28 cellular contexts compared by ENCODE assay signal in the genomic region with DNA sequence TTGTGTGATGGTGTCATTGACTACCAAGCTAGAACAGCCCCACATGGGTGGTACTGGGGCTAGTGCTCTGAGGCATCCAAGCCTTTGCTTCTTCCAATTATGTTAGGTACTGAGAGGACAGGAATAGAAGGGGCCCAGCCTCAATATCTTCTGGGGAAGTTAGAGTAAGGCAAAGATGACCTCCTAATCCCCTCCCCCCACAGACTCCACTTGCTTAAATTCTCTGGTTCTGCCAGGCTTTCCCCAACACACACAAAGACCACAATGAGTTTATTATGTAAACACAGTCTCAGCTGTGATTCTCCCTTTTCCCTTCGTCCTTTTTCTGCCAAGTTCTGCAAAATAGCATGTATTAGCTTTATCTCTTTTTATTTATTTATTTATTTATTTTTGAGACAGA. TPM values are rescaled to one million over a fixed set of nuclear protein-coding genes. Genes with fewer than 3 reads are reported as not detected.
DNase-seq lines count a peak whose midpoint lies in the region; ATAC-seq, FAIRE-seq and TF ChIP-seq lines count a peak whose summit lies in the region.
"Had no signal": no experiment of that assay in that cellular context is flagged by ENCODE, and none has a peak within 500 bp of the region (broad histone marks: within the 10 kb centered on the region; RNA-seq: fewer than 3 reads in every experiment).

No MANE protein-coding gene starts in this region.

- no peak overlapping the region for H4K91ac ChIP-seq in IMR-90 (ENCODE audit: insufficient read depth, low read depth, low read length)

- no peak overlapping the region for H2BK15ac ChIP-seq in IMR-90 (ENCODE audit: low read depth, low read length)

- no peak overlapping the region for H2BK5ac ChIP-seq in IMR-90 (ENCODE audit: low read depth, low read length, poor library complexity, severe bottlenecking)

- H3K27me3 ChIP-seq in IMR-90 (ENCODE audit: control insufficient read depth, insufficient read depth, low read length) (peaks cover 29% of the 10 kb centered on the region), GM12878 (replicated peaks in 1 of 2; ENCODE audit: control insufficient read depth in 2 of 2, insufficient read depth in 2 of 2, low read length in 1 of 2) (no peaks in the 10 kb centered on the region), heart left ventricle (peaks cover 10 to 39% (median 27%) of the 10 kb centered on the region in 9 donors)
- peaks cover 13% of the 10 kb centered on the region for H3K27me3 ChIP-seq in CD8-positive, alpha-beta memory T cell (ENCODE audit: insufficient read depth, low read length, poor library complexity, severe bottlenecking)
- H3K27me3 ChIP-seq: BLaER1, body of pancreas had no signal

- in situ Hi-C loops in IMR-90 (cut with MboI; ENCODE audit: low sequenced_read_pairs) (no loop called here), GM12878 (cut with MboI) (no loop called here)

- intact Hi-C loops in IMR-90 (cut with micrococcal nuclease) (no loop called here), GM12878 (cut with micrococcal nuclease; ENCODE audit: unreplicated experiment) (no loop called here), heart left ventricle (cut with DNase I) (no loop called here)

- peaks cover 11% of the 10 kb centered on the region for H3K27me3 Mint-ChIP-seq in progenitor cell of endocrine pancreas
- H3K27me3 Mint-ChIP-seq in CD8-positive, alpha-beta memory T cell: peaks cover 31 to 68% of the 10 kb centered on the region in 2 donors

- H4K8ac ChIP-seq in IMR-90 (ENCODE audit: low read depth in 2 of 2, low read length in 2 of 2): no peak overlapping the region

- TF ChIP-seq CTCF in IMR-90 (conservative IDR thresholded peaks at IDR 0.05; ENCODE audit: low read depth, low read length) (no peak), GM12878 (IDR thresholded peaks at IDR 0.05 in 2 of 3, conservative IDR thresholded peaks at IDR 0.05 in 1 of 3; ENCODE audit: control insufficient read depth in 2 of 3, extremely low read depth in 1 of 3, insufficient read depth in 1 of 3, low read depth in 3 of 3, low read length in 3 of 3) (no peak), progenitor cell of endocrine pancreas (IDR thresholded peaks at IDR 0.05; ENCODE audit: unreplicated experiment) (no peak), heart left ventricle (IDR thresholded peaks at IDR 0.05) (no peak)

- no peak for TF ChIP-seq POLR2A in IMR-90 (IDR thresholded peaks at IDR 0.05; ENCODE audit: low read depth, low read length)
- no peak for TF ChIP-seq POLR2A in GM12878 (IDR thresholded peaks at IDR 0.05; ENCODE audit: low read depth, low read length)
- TF ChIP-seq POLR2A in heart left ventricle (IDR thresholded peaks at IDR 0.05): no peak

- peaks cover 33% of the 10 kb centered on the region for H3K4me1 Mint-ChIP-seq in progenitor cell of endocrine pancreas (ENCODE audit: low read depth)
- peaks cover 7 to 23% (median 16%) of the 10 kb centered on the region in 3 donors for H3K4me1 Mint-ChIP-seq in CD8-positive, alpha-beta memory T cell

- H2BK120ac ChIP-seq in IMR-90 (ENCODE audit: low read depth, low read length): no peak overlapping the region

- H3K18ac ChIP-seq in IMR-90 (ENCODE audit: low read depth, low read length): no peak overlapping the region

- no peak for FAIRE-seq in GM12878 (lab: Jason Lieb, UNC)

- CTCF ChIA-PET in IMR-90 (lab: Yijun Ruan, JAX): interaction anchor here (1.0 kb wide), 1 partner anchor 72 kb away, joined by 3 read pairs; no protein-coding TSS in a partner anchor
- CTCF ChIA-PET in GM12878 (lab: Yijun Ruan, JAX): interaction anchor here (3.5 kb wide), 1 partner anchor 72 kb away, joined by 13 read pairs; no protein-coding TSS in a partner anchor
- CTCF ChIA-PET in CD8-positive, alpha-beta memory T cell (lab: Charles Lee): no interaction called here

- H4K5ac ChIP-seq in IMR-90 (ENCODE audit: low read depth, low read length): no peak overlapping the region

- no peak overlapping the region for H3K14ac ChIP-seq in IMR-90 (replicated peaks; ENCODE audit: low read depth, low read length)

- H3K9ac ChIP-seq in IMR-90 (ENCODE audit: low read depth, low read length) (no peak overlapping the region), GM12878 (ENCODE audit: control insufficient read depth, insufficient read depth, low read length) (no peak overlapping the region)
- H3K9ac ChIP-seq: BLaER1, KMS-11 had no signal

- H3K9me3 Mint-ChIP-seq in progenitor cell of endocrine pancreas (ENCODE audit: low read depth): peaks cover 4% of the 10 kb centered on the region
- H3K9me3 Mint-ChIP-seq in CD8-positive, alpha-beta memory T cell: peaks cover 0 to 11% (median 0%) of the 10 kb centered on the region in 5 donors
- H3K9me3 Mint-ChIP-seq: activated CD4-positive, alpha-beta T cell treated with anti-CD3 and anti-CD28 coated beads, Interleukin-2, amount 10 ng/mL, durations not matched to agents 7 days and 5 days; activated T-cell treated with anti-CD3 and anti-CD28 coated beads, Interleukin-2, amount 50 U/mL, for 24 hours; HFFc6; natural killer cell had no signal

- BruUV-seq in IMR-90 (replicated peaks; lab: Mats Ljungman, UMichigan) (no TSS peak), GM12878 (replicated peaks; lab: Mats Ljungman, UMichigan) (no TSS peak)

- H4K20me1 ChIP-seq in IMR-90 (ENCODE audit: insufficient read depth, low read length) (no peaks in the 10 kb centered on the region), GM12878 (ENCODE audit: control insufficient read depth, insufficient read depth) (no peaks in the 10 kb centered on the region)
- H4K20me1 ChIP-seq: BLaER1 had no signal

- H3K4me2 ChIP-seq in IMR-90 (ENCODE audit: low read depth, low read length) (no peak overlapping the region), GM12878 (ENCODE audit: control insufficient read depth, insufficient read depth) (no peak overlapping the region)
- H3K4me2 ChIP-seq: BLaER1, KMS-11 had no signal

- H3K9me1 ChIP-seq in IMR-90 (ENCODE audit: insufficient read depth, low read length): peaks cover 10% of the 10 kb centered on the region

- no peak overlapping the region for H2AK9ac ChIP-seq in IMR-90 (replicated peaks; ENCODE audit: low read depth, low read length, poor library complexity)

- H2AFZ ChIP-seq in IMR-90 (replicated peaks; ENCODE audit: low read length, poor library complexity): no peak overlapping the region
- H2AFZ ChIP-seq in GM12878 (ENCODE audit: control insufficient read depth, low read depth, low read length): no peak overlapping the region

- H3K4me3 ChIP-seq in IMR-90 (ENCODE audit: insufficient read depth, low read depth, low read length) (no peak overlapping the region), GM12878 (no peak overlapping the region), heart left ventricle (no peak overlapping the region)
- H3K4me3 ChIP-seq in CD8-positive, alpha-beta memory T cell (ENCODE audit: low read length): no peak overlapping the region
- H3K4me3 ChIP-seq: BLaER1, body of pancreas, spleen had no signal

- H3K4me1 ChIP-seq in IMR-90 (ENCODE audit: control insufficient read depth, insufficient read depth, low read length): peaks cover 16% of the 10 kb centered on the region
- peaks cover 33% of the 10 kb centered on the region for H3K4me1 ChIP-seq in GM12878 (ENCODE audit: control insufficient read depth, insufficient read depth, low read length)
- no peaks in the 10 kb centered on the region for H3K4me1 ChIP-seq in CD8-positive, alpha-beta memory T cell (ENCODE audit: insufficient read depth, low read length)
- H3K4me1 ChIP-seq in heart left ventricle: peaks cover 0 to 39% (median 13%) of the 10 kb centered on the region in 12 donors

- H3K4me3 Mint-ChIP-seq in progenitor cell of endocrine pancreas (ENCODE audit: low read depth): no peak overlapping the region
- no peak overlapping the region for H3K4me3 Mint-ChIP-seq in CD8-positive, alpha-beta memory T cell
- H3K4me3 Mint-ChIP-seq: activated CD4-positive, alpha-beta T cell treated with anti-CD3 and anti-CD28 coated beads, Interleukin-2, amount 10 ng/mL, durations not matched to agents 7 days and 5 days; activated T-cell treated with anti-CD3 and anti-CD28 coated beads, Interleukin-2, amount 50 U/mL, for 24 hours; HFFc6; natural killer cell had no signal

- H3K9me3 ChIP-seq in IMR-90 (ENCODE audit: control insufficient read depth, insufficient read depth, low read length) (peaks cover 10% of the 10 kb centered on the region), GM12878 (replicated peaks; ENCODE audit: control insufficient read depth, insufficient read depth, low read length) (peaks cover 7% of the 10 kb centered on the region; the same call in 1 of the 3 replicates), heart left ventricle (no peaks in the 10 kb centered on the region)
- H3K9me3 ChIP-seq in CD8-positive, alpha-beta memory T cell (ENCODE audit: low read length): no peaks in the 10 kb centered on the region
- H3K9me3 ChIP-seq: body of pancreas, Caco-2, spleen had no signal

- H3K27ac ChIP-seq in IMR-90 (ENCODE audit: insufficient read depth, low read length) (no peak overlapping the region), GM12878 (ENCODE audit: control insufficient read depth, insufficient read depth) (no peak overlapping the region), heart left ventricle (no peak overlapping the region)
- no peak overlapping the region for H3K27ac ChIP-seq in CD8-positive, alpha-beta memory T cell (ENCODE audit: low read depth, low read length)
- H3K27ac ChIP-seq: BLaER1, body of pancreas, KMS-11, spleen had no signal

- no peak overlapping the region for H2BK20ac ChIP-seq in IMR-90 (ENCODE audit: low read depth, low read length)

- DNase-seq in IMR-90 (peak; percentile 33), GM12878 (ENCODE audit: low read depth, low spot score) (no peak), kidney tubule cell (ENCODE audit: low spot score) (peak; percentile 32), progenitor cell of endocrine pancreas (ENCODE audit: low spot score, unreplicated experiment) (no peak), heart left ventricle (no peak)
- no peak for DNase-seq in CD8-positive, alpha-beta memory T cell
- DNase-seq: activated CD4-positive, alpha-beta T cell treated with anti-CD3 and anti-CD28 coated beads, Interleukin-2, amount 10 ng/mL, durations not matched to agents 7 days and 5 days; activated gamma-delta T cell treated with Interleukin-2 at 50 U/mL for 16 hours; activated T-cell treated with anti-CD3 and anti-CD28 coated beads, Interleukin-2, amount 50 U/mL, for 24 hours; body of pancreas; Caco-2; cerebellar nuclear complex; DND-41; HFFc6; natural killer cell; NCI-H1436 treated with DMSO at 0.1 percent for 48 hours; NCI-H2107; right cardiac atrium; SHP77; spleen; stimulated activated CD4-positive, alpha-beta T cell treated with anti-CD3 and anti-CD28 coated beads, Interleukin-2, amount 100 ng/mL, for 48 hours; T1000 had no signal

- no peak for TF ChIP-seq RAD21 in IMR-90 (IDR thresholded peaks at IDR 0.05; ENCODE audit: low read length)
- TF ChIP-seq RAD21 in GM12878 (IDR thresholded peaks at IDR 0.05; ENCODE audit: insufficient read depth, low read depth, low read length): no peak

- H2AK5ac ChIP-seq in IMR-90 (ENCODE audit: low read depth, low read length): no peak overlapping the region

- H3K56ac ChIP-seq in IMR-90 (ENCODE audit: extremely low read depth, insufficient read depth, low read length): no peak overlapping the region

- no peak overlapping the region for H3K23ac ChIP-seq in IMR-90 (ENCODE audit: low read depth, low read length)

- WGBS in IMR-90 (ENCODE audit: extremely low coverage in 2 of 2, insufficient read length in 1 of 2), 2 experiments: no CpG with 5 or more reads among the region's 1 CpG
- WGBS in GM12878 (ENCODE audit: insufficient coverage, insufficient replicate concordance, low lambda C conversion rate, missing lambda C conversion rate): 0% methylated on average over 1 of the region's 1 CpG
- 52 to 56% (median 54%) methylated on average over 1 of the region's 1 CpG for WGBS in heart left ventricle, 4 donors

- H3K79me1 ChIP-seq in IMR-90 (ENCODE audit: low read depth in 1 of 2, low read length in 2 of 2): no peaks in the 10 kb centered on the region

- dilution Hi-C loops in IMR-90 (cut with HindIII; ENCODE audit: low sequenced_read_pairs, unreplicated experiment): no loop called here

- no peaks in the 10 kb centered on the region for H3K36me3 ChIP-seq in IMR-90 (ENCODE audit: control insufficient read depth, insufficient read depth, low read length)
- H3K36me3 ChIP-seq in GM12878 (ENCODE audit: control insufficient read depth in 2 of 2, insufficient read depth in 2 of 2, low read length in 1 of 2): no peaks in the 10 kb centered on the region
- no peaks in the 10 kb centered on the region for H3K36me3 ChIP-seq in CD8-positive, alpha-beta memory T cell (ENCODE audit: insufficient read depth, low read length)
- no peaks in the 10 kb centered on the region for H3K36me3 ChIP-seq in heart left ventricle
- H3K36me3 ChIP-seq: BLaER1, spleen had no signal

- no peak for ATAC-seq in IMR-90 (ENCODE audit: low read depth)
- ATAC-seq in GM12878: no peak
- ATAC-seq in GM18498 (IDR thresholded peaks at IDR 0.05; ENCODE audit: unreplicated experiment): no peak
- ATAC-seq in GM21390 (IDR thresholded peaks at IDR 0.05; ENCODE audit: unreplicated experiment): no peak
- ATAC-seq in heart left ventricle: no peak
- ATAC-seq: body of pancreas, left lobe of liver, natural killer cell, right cardiac atrium had no signal

- no peak overlapping the region for H3K4ac ChIP-seq in IMR-90 (ENCODE audit: low read depth, low read length)

- RAD21 ChIA-PET in GM12878 (lab: Charles Lee; ENCODE audit: unreplicated experiment): no interaction called here

- no peak for TF ChIP-seq EP300 in GM12878 (IDR thresholded peaks at IDR 0.05; ENCODE audit: borderline replicate concordance in 1 of 2, control insufficient read depth in 1 of 2, low read depth in 2 of 2, low read length in 2 of 2)

- SMC1A ChIA-PET in GM12878 (lab: Charles Lee; ENCODE audit: uncharacterized antibody, unreplicated experiment): interaction anchor here (0.8 kb wide), 1 partner anchor 64 kb away, joined by 3 read pairs; no protein-coding TSS in a partner anchor

- H3K27ac Mint-ChIP-seq in progenitor cell of endocrine pancreas: peak overlapping the region; percentile 27
- H3K27ac Mint-ChIP-seq in CD8-positive, alpha-beta memory T cell: no peak overlapping the region
- H3K27ac Mint-ChIP-seq: activated CD4-positive, alpha-beta T cell treated with anti-CD3 and anti-CD28 coated beads, Interleukin-2, amount 10 ng/mL, durations not matched to agents 7 days and 5 days; activated T-cell treated with anti-CD3 and anti-CD28 coated beads, Interleukin-2, amount 50 U/mL, for 24 hours; HFFc6; natural killer cell had no signal

- H3K36me3 Mint-ChIP-seq in progenitor cell of endocrine pancreas (ENCODE audit: insufficient read depth): peaks cover 7% of the 10 kb centered on the region
- H3K36me3 Mint-ChIP-seq in CD8-positive, alpha-beta memory T cell: peaks cover 0 to 5% (median 0%) of the 10 kb centered on the region in 3 donors
- H3K36me3 Mint-ChIP-seq: natural killer cell had no signal

- POLR2A ChIA-PET in IMR-90 (lab: Charles Lee; ENCODE audit: unreplicated experiment) (no interaction called here), GM12878 (lab: Charles Lee) (no interaction called here)
- POLR2A ChIA-PET in CD8-positive, alpha-beta memory T cell (lab: Charles Lee): no interaction called here

- H3K79me2 ChIP-seq in GM12878 (ENCODE audit: control insufficient read depth, insufficient read depth, low read length): no peaks in the 10 kb centered on the region

RNA-seq across cellular contexts. Expression of gene TACSTD2, which starts 3.1 kb away (rescaled TPM):
- total RNA-seq in IMR-90 (2012; rRNA removed) (not detected in 2 replicates), GM12878 (2014; rRNA removed) (4.1 and 4.3 TPM in 2 replicates), GM12878 (2014; rRNA removed; fragmentation: Illumina TruSeq; extraction: Trizol) (2.7 and 3.2 TPM in 2 replicates), GM12878 (2021) (5.1 and 6.7 TPM in 2 replicates), progenitor cell of endocrine pancreas (22.7 and 22.8 TPM in 2 replicates), heart left ventricle (under 1 TPM in 5 of 9 donors, not detected in 4; 0.12 to 0.75 (median 0.29) TPM)
- polyA plus RNA-seq in IMR-90 (2012; rRNA removed) (not detected in 2 replicates), GM12878 (2011; rRNA removed) (0.32 and 0.65 TPM in 2 replicates), GM12878 (2014; fragmentation: Illumina TruSeq; extraction: Trizol) (3.0 and 4.4 TPM in 2 replicates), GM12878 (2014; fragmentation: Nextera tagmentation; extraction: Ambion mirVana) (1 to 10 TPM in 1 of 2 experiments, under 1 TPM in 1; 0.56 to 2.0 TPM), GM12878 (2014; rRNA removed) (6.7 and 7.1 TPM in 2 replicates), GM12878 (2016; fragmentation: Nextera tagmentation; extraction: Ambion mirVana) (1 to 10 TPM; 7.5 to 9.4 TPM), heart left ventricle (under 1 TPM; 0.11 to 0.15 TPM)
- 0.02 TPM in 1 of 2 replicates, not detected in the other for polyA plus RNA-seq in IMR-90 (2012; cell fraction: cytosol; rRNA removed)
- 0.05 TPM in 1 of 2 replicates, not detected in the other for polyA plus RNA-seq in IMR-90 (2012; cell fraction: nucleus; rRNA removed; ENCODE audit: low replicate concordance)
- 1.8 and 3.0 TPM in 2 replicates for total RNA-seq in GM12878 (2013; cell fraction: nucleolus; rRNA removed)
- 0.93 TPM for polyA plus RNA-seq in GM12878 (2011; ENCODE audit: low read depth)
- polyA plus RNA-seq in GM12878 (2011; cell fraction: cytosol; rRNA removed): 0.18 and 0.57 TPM in 2 replicates
- polyA plus RNA-seq in GM12878 (2011; cell fraction: nucleus; rRNA removed): 1.6 and 3.2 TPM in 2 replicates
- 1.4 and 1.7 TPM in 2 replicates for polyA plus RNA-seq in GM12878 (2012)
- 0.05 TPM in 1 of 2 replicates, not detected in the other for polyA minus RNA-seq in GM12878 (2011; rRNA and poly(A)+ RNA removed)
- polyA minus RNA-seq in GM12878 (2011; cell fraction: cytosol; rRNA and poly(A)+ RNA removed): 0.42 TPM in 1 of 2 replicates, not detected in the other
- 0.24 and 0.77 TPM in 2 replicates for polyA minus RNA-seq in GM12878 (2011; cell fraction: nucleus; rRNA and poly(A)+ RNA removed)
- total RNA-seq in CD8-positive, alpha-beta memory T cell: not detected
- not detected for polyA plus RNA-seq in CD8-positive, alpha-beta memory T cell
- total RNA-seq: activated CD4-positive, alpha-beta T cell treated with anti-CD3 and anti-CD28 coated beads, Interleukin-2, amount 10 ng/mL, durations not matched to agents 7 days and 5 days; osteocyte had no signal

RNA-seq across cellular contexts. Expression of gene OMA1, which starts 33.7 kb away (rescaled TPM):
- total RNA-seq in IMR-90 (2012; rRNA removed) (5.9 and 11.9 TPM in 2 replicates), GM12878 (2014; rRNA removed) (28.7 and 43.3 TPM in 2 replicates), GM12878 (2014; rRNA removed; fragmentation: Illumina TruSeq; extraction: Trizol) (57.8 and 67.1 TPM in 2 replicates), GM12878 (2021) (23.6 and 26.4 TPM in 2 replicates), progenitor cell of endocrine pancreas (26.8 and 32.0 TPM in 2 replicates), heart left ventricle (10 to 100 TPM; 23.5 to 44.5 (median 37.2) TPM)
- polyA plus RNA-seq in IMR-90 (2012; rRNA removed) (5.2 and 6.4 TPM in 2 replicates), GM12878 (2011; rRNA removed) (38.5 and 59.4 TPM in 2 replicates), GM12878 (2014; fragmentation: Illumina TruSeq; extraction: Trizol) (45.9 and 59.9 TPM in 2 replicates), GM12878 (2014; fragmentation: Nextera tagmentation; extraction: Ambion mirVana) (10 to 100 TPM; 48.3 to 53.4 TPM), GM12878 (2014; rRNA removed) (28.4 and 39.0 TPM in 2 replicates), GM12878 (2016; fragmentation: Nextera tagmentation; extraction: Ambion mirVana) (10 to 100 TPM; 58.8 to 60.5 TPM), heart left ventricle (10 to 100 TPM in 1 of 2 donors, 1 to 10 TPM in 1; 9.6 to 22.5 TPM)
- 1.1 and 1.3 TPM in 2 replicates for polyA plus RNA-seq in IMR-90 (2012; cell fraction: cytosol; rRNA removed)
- 0.75 and 8.5 TPM in 2 replicates for polyA plus RNA-seq in IMR-90 (2012; cell fraction: nucleus; rRNA removed; ENCODE audit: low replicate concordance)
- 76.2 and 82.9 TPM in 2 replicates for total RNA-seq in GM12878 (2013; cell fraction: nucleolus; rRNA removed)
- polyA plus RNA-seq in GM12878 (2011; ENCODE audit: low read depth): 11.9 TPM
- 12.1 and 13.6 TPM in 2 replicates for polyA plus RNA-seq in GM12878 (2011; cell fraction: cytosol; rRNA removed)
- polyA plus RNA-seq in GM12878 (2011; cell fraction: nucleus; rRNA removed): 24.0 and 31.2 TPM in 2 replicates
- polyA plus RNA-seq in GM12878 (2012): 21.7 and 22.8 TPM in 2 replicates
- 25.3 and 28.1 TPM in 2 replicates for polyA minus RNA-seq in GM12878 (2011; rRNA and poly(A)+ RNA removed)
- polyA minus RNA-seq in GM12878 (2011; cell fraction: cytosol; rRNA and poly(A)+ RNA removed): 8.4 and 11.1 TPM in 2 replicates
- 13.5 and 19.0 TPM in 2 replicates for polyA minus RNA-seq in GM12878 (2011; cell fraction: nucleus; rRNA and poly(A)+ RNA removed)
- 10 to 100 TPM; 15.9 to 17.6 TPM for total RNA-seq in CD8-positive, alpha-beta memory T cell
- polyA plus RNA-seq in CD8-positive, alpha-beta memory T cell: 40.5 TPM

Comparison
In these comparisons a context has a peak if more than half of its experiments do, and no peak if none do; other contexts are left out.
1. DNase-seq: peak in IMR-90 (single experiment) and kidney tubule cell (single experiment); none in GM12878 (single experiment), progenitor cell of endocrine pancreas (single experiment), CD8-positive, alpha-beta memory T cell (0 of 5) and heart left ventricle (0 of 5).